In the genomic region with DNA sequence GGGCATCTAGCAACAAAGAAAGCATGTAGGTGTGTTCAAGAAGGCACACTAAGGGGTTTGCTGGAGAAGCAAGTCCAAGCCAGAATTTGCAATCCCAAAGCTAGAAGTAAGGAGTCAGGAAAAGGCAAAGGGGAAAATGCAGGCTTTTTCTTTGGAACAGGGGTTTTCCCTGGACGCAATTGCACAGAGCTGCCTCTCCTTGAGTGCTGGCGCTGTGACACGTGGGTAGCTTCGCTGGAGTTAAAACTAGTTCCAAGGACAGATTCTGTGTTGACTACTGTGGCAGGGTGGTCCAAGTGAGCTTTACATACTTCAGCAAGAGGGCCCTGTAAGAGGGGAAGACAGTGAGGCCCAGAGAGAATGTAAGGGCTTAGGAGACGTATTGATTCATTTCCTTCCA, we compare ENCODE assay signal across 14 cellular contexts.
DNase-seq lines count a peak whose midpoint lies in the region; ATAC-seq and TF ChIP-seq lines count a peak whose summit lies in the region.
"Had no signal": no experiment of that assay in that cellular context is flagged by ENCODE, and none has a peak within 500 bp of the region (broad histone marks: within the 10 kb centered on the region; RNA-seq: fewer than 3 reads in every experiment).

No MANE protein-coding gene starts in this region.

- no peaks in the 10 kb centered on the region for H3K36me3 Mint-ChIP-seq in neural progenitor cell
- H3K36me3 Mint-ChIP-seq: naive thymus-derived CD8-positive, alpha-beta T cell had no signal

- no peak overlapping the region for H3K4me3 ChIP-seq in neural progenitor cell
- H3K4me3 ChIP-seq: heart right ventricle had no signal

- peak; percentile 53 for TF ChIP-seq CTCF in neural progenitor cell (IDR thresholded peaks at IDR 0.05)

- no peaks in the 10 kb centered on the region for H4K20me1 ChIP-seq in neural progenitor cell (ENCODE audit: low read depth)

- H3K9ac ChIP-seq in neural progenitor cell: no peak overlapping the region

- peak overlapping the region; percentile 4 for H3K27ac ChIP-seq in neural progenitor cell
- H3K27ac ChIP-seq: heart right ventricle had no signal

- no peaks in the 10 kb centered on the region for H3K9me3 ChIP-seq in neural progenitor cell (ENCODE audit: low read depth)

- no peak overlapping the region for H3K27ac Mint-ChIP-seq in neural progenitor cell
- H3K27ac Mint-ChIP-seq: dendritic cell treated with granulocyte-macrophage colony-stimulating factor and Interleukin-4, amounts not matched to agents 40 ng/mL and 50 ng/mL, for 4 days had no signal

- H3K4me3 Mint-ChIP-seq in neural progenitor cell: peak overlapping the region; percentile 42
- H3K4me3 Mint-ChIP-seq: dendritic cell treated with granulocyte-macrophage colony-stimulating factor and Interleukin-4, amounts not matched to agents 40 ng/mL and 50 ng/mL, for 4 days had no signal

- peak overlapping the region; percentile 58 for H2AFZ ChIP-seq in neural progenitor cell (replicated peaks)

- H3F3A ChIP-seq in neural progenitor cell (ENCODE audit: low read depth): peaks cover 9% of the 10 kb centered on the region

- no peaks in the 10 kb centered on the region for H3K36me3 ChIP-seq in neural progenitor cell
- H3K36me3 ChIP-seq: heart right ventricle had no signal

- H3K4me2 ChIP-seq in neural progenitor cell: peak overlapping the region; percentile 43

- no peaks in the 10 kb centered on the region for H3K79me2 ChIP-seq in neural progenitor cell (ENCODE audit: low read depth)

- peaks cover 10% of the 10 kb centered on the region for H3K4me1 Mint-ChIP-seq in neural progenitor cell

- DNase-seq in H4 (ENCODE audit: low spot score): peak; percentile 15
- peak; percentile 35 for DNase-seq in NCI-H748 (lab: John Stamatoyannopoulos, UW; ENCODE audit: unreplicated experiment)
- peak; percentile 60 for DNase-seq in neural progenitor cell (ENCODE audit: low spot score)
- DNase-seq in DMS153 (lab: John Stamatoyannopoulos, UW): no peak
- DNase-seq in DMS153 treated with DMSO at 0.1 percent for 48 hours (lab: John Stamatoyannopoulos, UW; ENCODE audit: unreplicated experiment): no peak
- DNase-seq: activated CD4-positive, alpha-beta T cell treated with anti-CD3 and anti-CD28 coated beads for 1 hour; activated effector memory CD4-positive, alpha-beta T cell treated with anti-CD3 and anti-CD28 coated beads, Interleukin-2, amount 50 U/mL, for 16 hours; heart right ventricle; naive thymus-derived CD8-positive, alpha-beta T cell; NCI-H1048; stimulated activated naive CD4-positive, alpha-beta T cell had no signal

- H3K27me3 ChIP-seq in neural progenitor cell: no peaks in the 10 kb centered on the region

- H3K4me1 ChIP-seq in neural progenitor cell: peaks cover 24% of the 10 kb centered on the region

- peaks cover 4% of the 10 kb centered on the region for H3K9me3 Mint-ChIP-seq in neural progenitor cell
- H3K9me3 Mint-ChIP-seq: dendritic cell treated with granulocyte-macrophage colony-stimulating factor and Interleukin-4, amounts not matched to agents 40 ng/mL and 50 ng/mL, for 4 days had no signal

- ATAC-seq in esophagus mucosa (peak; percentile 47), HG03139 (IDR thresholded peaks at IDR 0.05; ENCODE audit: unreplicated experiment) (no peak)
- ATAC-seq: heart right ventricle; naive thymus-derived CD8-positive, alpha-beta T cell had no signal

- H3K27me3 Mint-ChIP-seq in neural progenitor cell (ENCODE audit: insufficient read depth, low read depth): peaks cover 2% of the 10 kb centered on the region
- H3K27me3 Mint-ChIP-seq: dendritic cell treated with granulocyte-macrophage colony-stimulating factor and Interleukin-4, amounts not matched to agents 40 ng/mL and 50 ng/mL, for 4 days had no signal

Comparison
In these comparisons a context has a peak if more than half of its experiments do, and no peak if none do; other contexts are left out.
1. DNase-seq: peak in H4 (single experiment), NCI-H748 (single experiment) and neural progenitor cell (single experiment); none in DMS153 (single experiment) and DMS153 treated with DMSO at 0.1 percent for 48 hours (single experiment).